In the genomic region with DNA sequence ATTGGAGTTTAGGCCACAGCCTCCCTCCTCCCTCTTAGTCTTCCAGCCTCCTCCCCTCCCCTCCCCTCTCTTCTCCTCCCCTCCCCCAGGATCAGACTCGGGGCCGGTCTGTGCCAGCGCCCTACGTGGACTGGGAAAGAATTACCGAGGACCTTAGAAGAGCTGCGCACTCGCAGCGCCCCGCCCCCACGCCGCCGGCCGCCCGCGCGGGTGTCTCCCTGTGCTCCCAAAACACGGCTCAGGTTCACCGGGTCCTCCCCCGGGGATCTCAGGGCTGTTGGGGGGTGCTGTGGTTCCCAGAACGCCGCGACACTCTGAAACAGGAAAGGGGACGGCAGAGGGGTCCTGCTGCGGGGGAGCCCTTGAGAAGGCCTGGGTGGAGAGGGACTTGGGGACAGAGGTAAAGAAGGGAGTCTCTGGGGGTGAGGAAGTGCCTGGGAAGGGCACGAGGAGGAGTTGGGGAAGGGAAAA, we compare ENCODE assay signal across 8 cellular contexts.
DNase-seq lines count a peak whose midpoint lies in the region; ATAC-seq and TF ChIP-seq lines count a peak whose summit lies in the region.

No MANE protein-coding gene starts in this region.

- no peak overlapping the region for H4K8ac ChIP-seq in neuronal stem cell (ENCODE audit: low read depth, low read length)

- WGBS in neuronal stem cell (ENCODE audit: extremely low coverage in 2 of 2, insufficient read length in 2 of 2, insufficient replicate concordance in 1 of 2), 2 donors: no CpG with 5 or more reads among the region's 25 CpGs

- no peaks in the 10 kb centered on the region for H3K36me3 ChIP-seq in CD8-positive, alpha-beta memory T cell (ENCODE audit: insufficient read depth, low read length)
- H3K36me3 ChIP-seq in Karpas-422 (ENCODE audit: insufficient read depth, low read length) (no peaks in the 10 kb centered on the region), neuronal stem cell (replicated peaks in 1 of 2; ENCODE audit: control insufficient read depth in 2 of 2, insufficient read depth in 2 of 2, low read length in 2 of 2) (no peaks in the 10 kb centered on the region), vagina (no peaks in the 10 kb centered on the region)

- no peak for TF ChIP-seq CTCF in vagina (IDR thresholded peaks at IDR 0.05)

- CTCF ChIA-PET in CD8-positive, alpha-beta memory T cell (lab: Charles Lee): interaction anchor here (1.4 to 4.0 kb wide), 2 partner anchors 119 to 120 kb away, joined by 4 to 12 read pairs; no protein-coding TSS in a partner anchor

- POLR2A ChIA-PET in CD8-positive, alpha-beta memory T cell (lab: Charles Lee): interaction anchor here (3.7 kb wide), 1 partner anchor 121 kb away, joined by 43 read pairs; a partner anchor contains a TSS

- peak overlapping the region; percentile 89 for H3K18ac ChIP-seq in neuronal stem cell (ENCODE audit: low read length)

- H2AFZ ChIP-seq in Karpas-422 (ENCODE audit: low read length): no peak overlapping the region
- peak overlapping the region; percentile 84 for H2AFZ ChIP-seq in neuronal stem cell (ENCODE audit: low read length)

- H3K27ac Mint-ChIP-seq in CD8-positive, alpha-beta memory T cell: peak overlapping the region; percentile 29 to 90 (median 68)
- no peak overlapping the region for H3K27ac Mint-ChIP-seq in activated naive CD4-positive, alpha-beta T cell treated with anti-CD3 and anti-CD28 coated beads, Interleukin-2, amount 50 U/mL, for 24 hours

- H3K36me3 Mint-ChIP-seq in CD8-positive, alpha-beta memory T cell: no peaks in the 10 kb centered on the region
- peaks cover 1% of the 10 kb centered on the region for H3K36me3 Mint-ChIP-seq in activated naive CD4-positive, alpha-beta T cell treated with anti-CD3 and anti-CD28 coated beads, Interleukin-2, amount 50 U/mL, for 24 hours

- no peak for ATAC-seq in GM21717 (IDR thresholded peaks at IDR 0.05; ENCODE audit: unreplicated experiment)

- H3K4me3 ChIP-seq in CD8-positive, alpha-beta memory T cell (ENCODE audit: low read length): no peak overlapping the region
- H3K4me3 ChIP-seq in Karpas-422 (ENCODE audit: low read length) (no peak overlapping the region), neuronal stem cell (ENCODE audit: low read length in 2 of 2) (peak overlapping the region; percentile 21 to 62), vagina (peak overlapping the region; percentile 18 to 37)

- H3K9ac ChIP-seq in Karpas-422 (ENCODE audit: low read length) (no peak overlapping the region), neuronal stem cell (ENCODE audit: low read depth, low read length, poor library complexity) (no peak overlapping the region)

- no peak overlapping the region for H2BK5ac ChIP-seq in neuronal stem cell (ENCODE audit: low read length)

- TF ChIP-seq POLR2A in vagina (IDR thresholded peaks at IDR 0.05): no peak

- H3K9me3 Mint-ChIP-seq in CD8-positive, alpha-beta memory T cell: no peaks in the 10 kb centered on the region
- H3K9me3 Mint-ChIP-seq in activated naive CD4-positive, alpha-beta T cell treated with anti-CD3 and anti-CD28 coated beads, Interleukin-2, amount 50 U/mL, for 24 hours: no peaks in the 10 kb centered on the region

- peaks cover 27% of the 10 kb centered on the region for H3K4me1 ChIP-seq in CD8-positive, alpha-beta memory T cell (ENCODE audit: insufficient read depth, low read length)
- H3K4me1 ChIP-seq in Karpas-422 (ENCODE audit: low read length) (peaks cover 25% of the 10 kb centered on the region), neuronal stem cell (ENCODE audit: control insufficient read depth in 2 of 2, insufficient read depth in 1 of 2, low read depth in 1 of 2, low read length in 2 of 2) (peaks cover 0 to 2% of the 10 kb centered on the region in 2 donors), vagina (peaks cover 15% of the 10 kb centered on the region)

- H3K23ac ChIP-seq in neuronal stem cell (ENCODE audit: low read depth, low read length, poor library complexity): no peak overlapping the region

- H2BK15ac ChIP-seq in neuronal stem cell (ENCODE audit: low read length): no peak overlapping the region

- H3K79me1 ChIP-seq in neuronal stem cell (ENCODE audit: low read depth, low read length): no peaks in the 10 kb centered on the region

- H3K79me2 ChIP-seq in Karpas-422 (ENCODE audit: low read length): no peaks in the 10 kb centered on the region

- intact Hi-C loops in vagina (cut with DNase I): no loop called here

- H2AK5ac ChIP-seq in neuronal stem cell (ENCODE audit: low read depth, low read length): no peak overlapping the region

- no peaks in the 10 kb centered on the region for H3K27me3 Mint-ChIP-seq in CD8-positive, alpha-beta memory T cell
- H3K27me3 Mint-ChIP-seq in activated naive CD4-positive, alpha-beta T cell treated with anti-CD3 and anti-CD28 coated beads, Interleukin-2, amount 50 U/mL, for 24 hours: no peaks in the 10 kb centered on the region

- H3K4me2 ChIP-seq in Karpas-422 (ENCODE audit: low read depth, low read length, poor library complexity, severe bottlenecking): no peak overlapping the region
- H3K4me2 ChIP-seq in neuronal stem cell (ENCODE audit: insufficient read depth, low read length, poor library complexity, severe bottlenecking): peak overlapping the region; percentile 33

- H3K9me2 ChIP-seq in Karpas-422 (replicated peaks; ENCODE audit: insufficient read depth, low read length): no peaks in the 10 kb centered on the region

- no peaks in the 10 kb centered on the region for H4K20me1 ChIP-seq in Karpas-422 (ENCODE audit: insufficient read depth, low read depth, low read length)

- H3K4ac ChIP-seq in neuronal stem cell (ENCODE audit: low read length): no peak overlapping the region

- H3K9me3 ChIP-seq in CD8-positive, alpha-beta memory T cell (ENCODE audit: low read length): no peaks in the 10 kb centered on the region
- H3K9me3 ChIP-seq in Karpas-422 (ENCODE audit: low read length): no peaks in the 10 kb centered on the region
- no peaks in the 10 kb centered on the region for H3K9me3 ChIP-seq in neuronal stem cell (replicated peaks in 1 of 2; ENCODE audit: control insufficient read depth in 2 of 2, insufficient read depth in 1 of 2, low read depth in 1 of 2, low read length in 2 of 2)
- H3K9me3 ChIP-seq in vagina: no peaks in the 10 kb centered on the region

- H3K27me3 ChIP-seq in CD8-positive, alpha-beta memory T cell (ENCODE audit: insufficient read depth, low read length, poor library complexity, severe bottlenecking): no peaks in the 10 kb centered on the region
- H3K27me3 ChIP-seq in Karpas-422 (ENCODE audit: low read length) (no peaks in the 10 kb centered on the region), neuronal stem cell (ENCODE audit: control insufficient read depth in 3 of 3, insufficient read depth in 3 of 3, low read depth in 1 of 3, low read length in 3 of 3) (no peaks in the 10 kb centered on the region), vagina (no peaks in the 10 kb centered on the region)

- peak; percentile 13 to 71 (median 47) for DNase-seq in CD8-positive, alpha-beta memory T cell
- peak; percentile 53 for DNase-seq in Karpas-422
- peak; percentile 61 to 73 for DNase-seq in SHP77 (lab: John Stamatoyannopoulos, UW)
- peak; percentile 70 for DNase-seq in glomerular visceral epithelial cell (ENCODE audit: extremely low spot score)
- peak; percentile 56 for DNase-seq in neuronal stem cell (ENCODE audit: low spot score)
- DNase-seq in vagina (ENCODE audit: extremely low spot score in 2 of 2): no peak

- peak overlapping the region; percentile 69 to 82 (median 80) for H3K4me3 Mint-ChIP-seq in CD8-positive, alpha-beta memory T cell
- H3K4me3 Mint-ChIP-seq in activated naive CD4-positive, alpha-beta T cell treated with anti-CD3 and anti-CD28 coated beads, Interleukin-2, amount 50 U/mL, for 24 hours: peak overlapping the region; percentile 42

- no peak overlapping the region for H4K91ac ChIP-seq in neuronal stem cell (ENCODE audit: low read depth, low read length, poor library complexity)

- no peak overlapping the region for H2BK12ac ChIP-seq in neuronal stem cell (ENCODE audit: low read length)

- H2BK120ac ChIP-seq in neuronal stem cell (ENCODE audit: low read depth, low read length): no peak overlapping the region

- H3K4me1 Mint-ChIP-seq in CD8-positive, alpha-beta memory T cell: peaks cover 33 to 45% (median 42%) of the 10 kb centered on the region in 3 donors
- H3K4me1 Mint-ChIP-seq in activated naive CD4-positive, alpha-beta T cell treated with anti-CD3 and anti-CD28 coated beads, Interleukin-2, amount 50 U/mL, for 24 hours: peaks cover 29% of the 10 kb centered on the region

- H3K27ac ChIP-seq in CD8-positive, alpha-beta memory T cell (ENCODE audit: low read depth, low read length): no peak overlapping the region
- H3K27ac ChIP-seq in Karpas-422 (ENCODE audit: low read length) (no peak overlapping the region), neuronal stem cell (replicated peaks; ENCODE audit: low read length) (no peak overlapping the region), vagina (no peak overlapping the region)

- H3K14ac ChIP-seq in neuronal stem cell (ENCODE audit: low read length): no peak overlapping the region

Comparison
In these comparisons a context has a peak if more than half of its experiments do, and no peak if none do; other contexts are left out.
1. DNase-seq: peak in CD8-positive, alpha-beta memory T cell (5 of 5), Karpas-422 (single experiment), SHP77 (2 of 2), glomerular visceral epithelial cell (single experiment) and neuronal stem cell (single experiment); none in vagina (0 of 2).
2. H3K4me3 ChIP-seq: peak in neuronal stem cell (2 of 2) and vagina (2 of 2); none in CD8-positive, alpha-beta memory T cell (single experiment) and Karpas-422 (single experiment).